Comparison of ENCODE assay signal across 34 cellular contexts in genomic region chr13:28441533-28441928, GRCh38. TPM values are rescaled to one million over a fixed set of nuclear protein-coding genes. Genes with fewer than 3 reads are reported as not detected.
"Had no signal": no experiment of that assay in that cellular context is flagged by ENCODE, and none has a peak within 500 bp of the region (broad histone marks: within the 10 kb centered on the region; RNA-seq: fewer than 3 reads in every experiment).

No MANE protein-coding gene starts in this region.

- H3K27ac Mint-ChIP-seq: activated CD4-positive, alpha-beta memory T cell treated with anti-CD3 and anti-CD28 coated beads, Interleukin-2, amount 10 ng/mL, durations not matched to agents 7 days and 5 days; activated CD8-positive, alpha-beta memory T cell treated with anti-CD3 and anti-CD28 coated beads, Interleukin-2, amount 10 ng/mL, durations not matched to agents 7 days and 5 days; activated naive CD8-positive, alpha-beta T cell treated with anti-CD3 and anti-CD28 coated beads for 36 hours; activated T-helper 17 cell treated with anti-CD3 and anti-CD28 coated beads, Interleukin-2, amount 50 U/mL, for 72 hours had no signal

- DNase-seq: activated CD4-positive, alpha-beta memory T cell treated with anti-CD3 and anti-CD28 coated beads, Interleukin-2, amount 10 ng/mL, durations not matched to agents 7 days and 5 days; activated CD4-positive, alpha-beta T cell treated with anti-CD3 and anti-CD28 coated beads for 1 hour; activated CD4-positive, alpha-beta T cell treated with anti-CD3 and anti-CD28 coated beads for 48 hours; activated CD4-positive, CD25-positive, alpha-beta regulatory T cell; activated CD8-positive, alpha-beta memory T cell treated with anti-CD3 and anti-CD28 coated beads for 24 hours; activated CD8-positive, alpha-beta memory T cell treated with anti-CD3 and anti-CD28 coated beads, Interleukin-2, amount 10 ng/mL, durations not matched to agents 7 days and 5 days; activated CD8-positive, alpha-beta memory T cell treated with anti-CD3 and anti-CD28 coated beads, Interleukin-2, amount 50 U/mL, for 48 hours; activated effector memory CD4-positive, alpha-beta T cell treated with anti-CD3 and anti-CD28 coated beads, Interleukin-2, amount 50 U/mL, for 16 hours; activated naive CD4-positive, alpha-beta T cell; activated naive CD4-positive, alpha-beta T cell treated with anti-CD3 and anti-CD28 coated beads, Interleukin-2, amount 50 U/mL, for 16 hours; activated naive CD8-positive, alpha-beta T cell treated with anti-CD3 and anti-CD28 coated beads for 36 hours; activated T-cell treated with anti-CD3 and anti-CD28 coated beads, Interleukin-2, amount 50 U/mL, for 48 hours; amniotic stem cell; aorta; brain microvascular endothelial cell; Karpas-422; MV-4-11; NCI-H1092; NCI-H1436 treated with DMSO at 0.1 percent for 48 hours; NCI-H1694 treated with DMSO at 0.1 percent for 48 hours; NCI-H2029; NCI-H2171; NCI-H510A; NCI-H526; NCI-H748 treated with DMSO at 0.1 percent for 48 hours; NK-92 treated with Interleukin-12 subunit alpha and Interleukin-12 subunit beta, amount 100 ng/mL, for 24 hours; PC-9; Right ventricle myocardium superior; SW 1271; T-helper 1 cell; T-helper 9 cell had no signal

- H3K9me3 Mint-ChIP-seq: activated CD4-positive, alpha-beta memory T cell treated with anti-CD3 and anti-CD28 coated beads, Interleukin-2, amount 10 ng/mL, durations not matched to agents 7 days and 5 days; activated T-helper 17 cell treated with anti-CD3 and anti-CD28 coated beads, Interleukin-2, amount 50 U/mL, for 72 hours had no signal

- H3K36me3 ChIP-seq: brain microvascular endothelial cell had no signal

- ATAC-seq: activated CD8-positive, alpha-beta memory T cell treated with anti-CD3 and anti-CD28 coated beads, Interleukin-2, amount 10 ng/mL, durations not matched to agents 7 days and 5 days; activated T-helper 17 cell treated with anti-CD3 and anti-CD28 coated beads, Interleukin-2, amount 50 U/mL, for 72 hours had no signal

- H3K4me1 Mint-ChIP-seq: activated CD4-positive, alpha-beta memory T cell treated with anti-CD3 and anti-CD28 coated beads, Interleukin-2, amount 10 ng/mL, durations not matched to agents 7 days and 5 days; activated CD8-positive, alpha-beta memory T cell treated with anti-CD3 and anti-CD28 coated beads, Interleukin-2, amount 10 ng/mL, durations not matched to agents 7 days and 5 days; activated naive CD8-positive, alpha-beta T cell treated with anti-CD3 and anti-CD28 coated beads for 36 hours; activated T-helper 17 cell treated with anti-CD3 and anti-CD28 coated beads, Interleukin-2, amount 50 U/mL, for 72 hours; central memory CD8-positive, alpha-beta T cell had no signal

- H2AFZ ChIP-seq: PC-9 had no signal

- H3K4me3 Mint-ChIP-seq: activated CD4-positive, alpha-beta memory T cell treated with anti-CD3 and anti-CD28 coated beads, Interleukin-2, amount 10 ng/mL, durations not matched to agents 7 days and 5 days; activated CD8-positive, alpha-beta memory T cell treated with anti-CD3 and anti-CD28 coated beads, Interleukin-2, amount 10 ng/mL, durations not matched to agents 7 days and 5 days; activated naive CD8-positive, alpha-beta T cell treated with anti-CD3 and anti-CD28 coated beads for 36 hours; activated T-helper 17 cell treated with anti-CD3 and anti-CD28 coated beads, Interleukin-2, amount 50 U/mL, for 72 hours; central memory CD8-positive, alpha-beta T cell had no signal

- H3K4me3 ChIP-seq: PC-9 had no signal

- H3K27me3 ChIP-seq: brain microvascular endothelial cell had no signal

- H3K27ac ChIP-seq: brain microvascular endothelial cell, PC-9, VCaP had no signal

- H3K4me2 ChIP-seq: PC-9 had no signal

- H3K36me3 Mint-ChIP-seq: activated CD8-positive, alpha-beta memory T cell treated with anti-CD3 and anti-CD28 coated beads, Interleukin-2, amount 10 ng/mL, durations not matched to agents 7 days and 5 days had no signal

RNA-seq across cellular contexts. Expression of gene FLT1, which starts 53.4 kb away (rescaled TPM):
- total RNA-seq: PC-9 had no signal
